Comparison of ENCODE assay signal across 8 cellular contexts in genomic region chr1:161045749-161046573, GRCh38. TPM values are rescaled to one million over a fixed set of nuclear protein-coding genes. Genes with fewer than 3 reads are reported as not detected.
DNase-seq lines count a peak whose midpoint lies in the region; ATAC-seq and TF ChIP-seq lines count a peak whose summit lies in the region.

Gene USF1 (minus strand): TSS chr1:161045977. CDS start chr1:161043275, 2,702 bp downstream.

- H3K4me1 ChIP-seq in CD8-positive, alpha-beta memory T cell (ENCODE audit: insufficient read depth, low read length) = peaks cover 23% of the 10 kb centered on the region

- peaks cover 10 to 80% (median 20%) of the 10 kb centered on the region in 3 donors for H3K36me3 Mint-ChIP-seq in CD8-positive, alpha-beta memory T cell
- peaks cover 78% of the 10 kb centered on the region for H3K36me3 Mint-ChIP-seq in effector memory CD8-positive, alpha-beta T cell (ENCODE audit: insufficient read depth)
- peaks cover 39% of the 10 kb centered on the region for H3K36me3 Mint-ChIP-seq in memory B cell

- H3K36me3 ChIP-seq in CD8-positive, alpha-beta memory T cell (ENCODE audit: insufficient read depth, low read length) = peaks cover 49% of the 10 kb centered on the region

- peak within 1 kb of the TSS; percentile 99 for H3K4me3 ChIP-seq in CD8-positive, alpha-beta memory T cell (ENCODE audit: low read length)

- H3K9me3 ChIP-seq in CD8-positive, alpha-beta memory T cell (ENCODE audit: low read length) = no peaks in the 10 kb centered on the region

- CTCF ChIA-PET in CD8-positive, alpha-beta memory T cell (lab: Charles Lee) = interaction anchor here (0.7 to 4.4 kb wide), 15 partner anchors 8 to 209 kb away, joined by 3 to 61 read pairs (median 4); partner anchors contain the start of genes ARHGAP30, F11R, KLHDC9 and NIT1
- CTCF ChIA-PET in activated CD8-positive, alpha-beta memory T cell treated with anti-CD3 and anti-CD28 coated beads for 36 hours (lab: Charles Lee) = interaction anchor here (0.8 to 4.1 kb wide), 13 partner anchors 8 to 87 kb away, joined by 3 to 24 read pairs (median 5); partner anchors contain the start of genes ARHGAP30, DEDD, F11R and KLHDC9

- H3K27me3 Mint-ChIP-seq in CD8-positive, alpha-beta memory T cell = no peaks in the 10 kb centered on the region
- H3K27me3 Mint-ChIP-seq in effector memory CD8-positive, alpha-beta T cell = no peaks in the 10 kb centered on the region
- no peaks in the 10 kb centered on the region for H3K27me3 Mint-ChIP-seq in memory B cell

- POLR2A ChIA-PET in CD8-positive, alpha-beta memory T cell (lab: Charles Lee) = interaction anchor here (0.6 to 5.0 kb wide), 17 partner anchors 7 to 268 kb away, joined by 3 to 81 read pairs (median 5); partner anchors contain the start of genes ARHGAP30, DEDD, F11R and KLHDC9
- POLR2A ChIA-PET in activated CD8-positive, alpha-beta memory T cell treated with anti-CD3 and anti-CD28 coated beads for 36 hours (lab: Charles Lee) = interaction anchor here (0.5 to 4.5 kb wide), 8 partner anchors 8 to 171 kb away, joined by 3 to 45 read pairs (median 4); partner anchors contain the start of genes ARHGAP30, F11R, KLHDC9 and TSTD1

- no peaks in the 10 kb centered on the region for H3K9me3 Mint-ChIP-seq in CD8-positive, alpha-beta memory T cell
- H3K9me3 Mint-ChIP-seq in effector memory CD8-positive, alpha-beta T cell = no peaks in the 10 kb centered on the region
- no peaks in the 10 kb centered on the region for H3K9me3 Mint-ChIP-seq in memory B cell

- peaks cover 32 to 62% (median 49%) of the 10 kb centered on the region in 3 donors for H3K4me1 Mint-ChIP-seq in CD8-positive, alpha-beta memory T cell
- peaks cover 44 to 52% of the 10 kb centered on the region in 2 donors for H3K4me1 Mint-ChIP-seq in effector memory CD8-positive, alpha-beta T cell (ENCODE audit: low read depth in 2 of 2)
- H3K4me1 Mint-ChIP-seq in memory B cell = peaks cover 41% of the 10 kb centered on the region

- peak; percentile 81 for ATAC-seq in effector memory CD8-positive, alpha-beta T cell (replicated peaks)
- peak; percentile 71 for ATAC-seq in memory B cell (ENCODE audit: low read depth)

- peak within 1 kb of the TSS; percentile 88 to 97 (median 92) for H3K4me3 Mint-ChIP-seq in CD8-positive, alpha-beta memory T cell
- peak within 1 kb of the TSS; percentile 91 for H3K4me3 Mint-ChIP-seq in effector memory CD8-positive, alpha-beta T cell
- H3K4me3 Mint-ChIP-seq in memory B cell = peak within 1 kb of the TSS; percentile 94

- no peaks in the 10 kb centered on the region for H3K27me3 ChIP-seq in CD8-positive, alpha-beta memory T cell (ENCODE audit: insufficient read depth, low read length, poor library complexity, severe bottlenecking)

- H3K27ac ChIP-seq in CD8-positive, alpha-beta memory T cell (ENCODE audit: low read depth, low read length) = peak within 1 kb of the TSS; percentile 94

- TF ChIP-seq CTCF in GM20000 (IDR thresholded peaks at IDR 0.05; ENCODE audit: extremely low read depth, missing control alignments) = no peak

- DNase-seq in CD8-positive, alpha-beta memory T cell = peak; percentile 85 to 96 (median 93)
- DNase-seq in GM20000 (ENCODE audit: low spot score) = peak; percentile 92
- DNase-seq in HT-29 (ENCODE audit: low spot score) = peak; percentile 98
- peak; percentile 90 to 92 for DNase-seq in NOMO-1 (lab: John Stamatoyannopoulos, UW; ENCODE audit: unreplicated experiment in 2 of 2)
- DNase-seq in effector memory CD8-positive, alpha-beta T cell = peak; percentile 91 to 97 (median 94)
- peak; percentile 92 to 94 for DNase-seq in memory B cell (ENCODE audit: low spot score in 2 of 2)
- peak; percentile 82 for DNase-seq in stimulated activated CD8-positive, alpha-beta memory T cell treated with anti-CD3 and anti-CD28 coated beads, Interleukin-12 subunit alpha, Interleukin-12 subunit beta, amount 100 ng/mL, for 24 hours (ENCODE audit: extremely low read depth)

- peak within 1 kb of the TSS; percentile 89 to 100 (median 99) for H3K27ac Mint-ChIP-seq in CD8-positive, alpha-beta memory T cell
- H3K27ac Mint-ChIP-seq in effector memory CD8-positive, alpha-beta T cell = peak within 1 kb of the TSS; percentile 97 to 98
- H3K27ac Mint-ChIP-seq in memory B cell = peak within 1 kb of the TSS; percentile 97

RNA-seq across cellular contexts. Expression of gene USF1, which starts in this region (rescaled TPM):
- 10 to 100 TPM; 63.3 to 67.7 TPM for total RNA-seq in CD8-positive, alpha-beta memory T cell
- polyA plus RNA-seq in CD8-positive, alpha-beta memory T cell = 6.7 TPM
- 78.4 and 79.3 TPM in 2 replicates for total RNA-seq in HT-29 (2014; rRNA removed; shearing (Covaris generic))
- total RNA-seq in activated CD8-positive, alpha-beta memory T cell treated with anti-CD3 and anti-CD28 coated beads for 36 hours = 10 to 100 TPM; 58.4 to 63.8 TPM

Comparison
In these comparisons a context has a peak if more than half of its experiments do, and no peak if none do; other contexts are left out.
1. Peak in every context shown above with its lines: DNase-seq, ATAC-seq, H3K4me3 ChIP-seq and H3K27ac ChIP-seq.